In genomic region chr4:170090667-170091052, GRCh38 we compare ENCODE assay signal across 10 cellular contexts. TPM values are rescaled to one million over a fixed set of nuclear protein-coding genes. Genes with fewer than 3 reads are reported as not detected.
DNase-seq lines count a peak whose midpoint lies in the region; ATAC-seq, FAIRE-seq and TF ChIP-seq lines count a peak whose summit lies in the region.
"Had no signal": no experiment of that assay in that cellular context is flagged by ENCODE, and none has a peak within 500 bp of the region (broad histone marks: within the 10 kb centered on the region; RNA-seq: fewer than 3 reads in every experiment).

No MANE protein-coding gene starts in this region.

- no peak overlapping the region for H2BK20ac ChIP-seq in H1 (ENCODE audit: low read length)

- peak overlapping the region; percentile 96 to 99 for H3K4me2 ChIP-seq in H1 (ENCODE audit: insufficient read depth in 1 of 2, low read depth in 2 of 2, low read length in 2 of 2)

- no peak for TF ChIP-seq POLR2A in H1 (IDR thresholded peaks at IDR 0.05; ENCODE audit: control extremely low read depth in 1 of 2, low read depth in 2 of 2, low read length in 2 of 2)
- no peak for TF ChIP-seq POLR2A in vagina (IDR thresholded peaks at IDR 0.05)

- no TSS peak for BruUV-seq in Caco-2 (replicated peaks; lab: Mats Ljungman, UMichigan)

- H3K4ac ChIP-seq in H1 (replicated peaks; ENCODE audit: insufficient read length, low read depth, low read length) = no peak overlapping the region

- POLR2A ChIA-PET in Caco-2 (lab: Charles Lee) = no interaction called here
- POLR2A ChIA-PET in H1 (lab: Charles Lee; ENCODE audit: partially characterized antibody) = interaction anchor here (1.1 to 1.3 kb wide), 3 partner anchors 37 to 256 kb away, joined by 3 read pairs; partner anchors contain the start of gene MFAP3L

- no peak for TF ChIP-seq EP300 in H1 (IDR thresholded peaks at IDR 0.05; ENCODE audit: borderline replicate concordance in 1 of 2, low read depth in 2 of 2, low read length in 2 of 2)

- no peaks in the 10 kb centered on the region for H3K9me3 ChIP-seq in Caco-2
- no peaks in the 10 kb centered on the region for H3K9me3 ChIP-seq in H1 (ENCODE audit: insufficient read depth in 2 of 2, low read depth in 1 of 2, low read length in 1 of 2)
- no peaks in the 10 kb centered on the region for H3K9me3 ChIP-seq in vagina

- no peak overlapping the region for H3K4me3 ChIP-seq in Caco-2 (ENCODE audit: low read depth, low read length)
- H3K4me3 ChIP-seq in H1 (ENCODE audit: extremely low read depth in 1 of 4, insufficient read depth in 2 of 4, low read depth in 3 of 4, low read length in 4 of 4) = peak overlapping the region; percentile 9 to 87 (median 48); a peak in 6 of 8 replicates
- H3K4me3 ChIP-seq in vagina = no peak overlapping the region

- no peaks in the 10 kb centered on the region for H3K4me1 ChIP-seq in Caco-2
- peaks cover 0 to 7% (median 6%) of the 10 kb centered on the region in 4 experiments; a peak in 5 of 7 replicates for H3K4me1 ChIP-seq in H1 (replicated peaks in 1 of 4; ENCODE audit: control insufficient read depth in 3 of 4, insufficient read depth in 4 of 4, low read length in 3 of 4)
- peaks cover 10% of the 10 kb centered on the region for H3K4me1 ChIP-seq in vagina

- H3K27ac Mint-ChIP-seq in Caco-2 (ENCODE audit: unreplicated experiment) = no peak overlapping the region
- H3K27ac Mint-ChIP-seq in neural crest cell (ENCODE audit: unreplicated experiment) = no peak overlapping the region

- H3K18ac ChIP-seq in H1 (ENCODE audit: extremely low read depth, low read length) = no peak overlapping the region

- H3K27ac ChIP-seq in H1 (ENCODE audit: low read depth, low read length) (no peak overlapping the region), vagina (no peak overlapping the region)

- peaks cover 7% of the 10 kb centered on the region for H3K4me1 Mint-ChIP-seq in Caco-2 (ENCODE audit: low read depth, unreplicated experiment)
- peaks cover 44% of the 10 kb centered on the region for H3K4me1 Mint-ChIP-seq in neural crest cell

- intact Hi-C loops in Caco-2 (cut with micrococcal nuclease; ENCODE audit: unreplicated experiment) = loop anchor here (1.0 kb wide), 4 partner anchors 12 to 299 kb away; no protein-coding TSS in a partner anchor
- intact Hi-C loops in vagina (cut with DNase I) = no loop called here

- H3K23me2 ChIP-seq in H1 (ENCODE audit: low read depth, low read length) = peaks cover 11% of the 10 kb centered on the region

- DNase-seq in Caco-2 (no peak), Kasumi-1 (lab: John Stamatoyannopoulos, UW) (peak; percentile 38 to 63), H1 (ENCODE audit: low read depth in 1 of 2, low spot score in 2 of 2) (no peak), neural crest cell (ENCODE audit: low read depth, low spot score) (no peak), SKM-1 (lab: John Stamatoyannopoulos, UW; ENCODE audit: unreplicated experiment) (no peak), putamen (ENCODE audit: low spot score) (no peak), vagina (ENCODE audit: extremely low spot score in 2 of 2) (no peak)
- DNase-seq: RPMI8226 had no signal

- ATAC-seq in GM18502 (IDR thresholded peaks at IDR 0.05; ENCODE audit: poor library complexity, unreplicated experiment) = no peak

- no peaks in the 10 kb centered on the region for H3K79me2 ChIP-seq in H1 (ENCODE audit: control insufficient read depth in 1 of 2, insufficient read depth in 2 of 2, low read length in 2 of 2)

- H3K27me3 Mint-ChIP-seq in Caco-2 (ENCODE audit: insufficient read depth, unreplicated experiment) (no peaks in the 10 kb centered on the region), neural crest cell (ENCODE audit: low read depth) (no peaks in the 10 kb centered on the region)

- no peaks in the 10 kb centered on the region for H4K20me1 ChIP-seq in H1 (replicated peaks in 1 of 2; ENCODE audit: control insufficient read depth in 1 of 2, insufficient read depth in 2 of 2, low read length in 2 of 2)

- H3K36me3 ChIP-seq in Caco-2 (ENCODE audit: control insufficient read depth, insufficient read depth, low read length) (no peaks in the 10 kb centered on the region), H1 (ENCODE audit: control insufficient read depth in 2 of 4, insufficient read depth in 4 of 4, low read length in 3 of 4) (peaks cover 0 to 12% (median 4%) of the 10 kb centered on the region in 4 experiments; a peak in 2 of 8 replicates), vagina (no peaks in the 10 kb centered on the region)

- no peak overlapping the region for H2BK120ac ChIP-seq in H1 (replicated peaks; ENCODE audit: low read depth, low read length)

- CTCF ChIA-PET in Caco-2 (lab: Charles Lee) = interaction anchor here (0.6 kb wide), 1 partner anchor 280 kb away, joined by 3 read pairs; no protein-coding TSS in a partner anchor
- CTCF ChIA-PET in H1 (lab: Charles Lee; ENCODE audit: partially characterized antibody) = interaction anchor here (1.7 to 8.2 kb wide), 7 partner anchors 11 to 281 kb away, joined by 4 to 37 read pairs (median 6); no protein-coding TSS in a partner anchor

- no peak overlapping the region for H2AK5ac ChIP-seq in H1 (ENCODE audit: low read depth, low read length)

- H2AFZ ChIP-seq in H1 (ENCODE audit: low read length) = no peak overlapping the region

- H3K9ac ChIP-seq in H1 (replicated peaks in 1 of 4; ENCODE audit: extremely low read depth in 1 of 4, low read depth in 3 of 4, low read length in 3 of 4) = no peak overlapping the region

- H4K91ac ChIP-seq in H1 (replicated peaks; ENCODE audit: insufficient read length, low read length) = no peak overlapping the region

- TF ChIP-seq RAD21 in H1 (IDR thresholded peaks at IDR 0.05 in 1 of 2, conservative IDR thresholded peaks at IDR 0.05 in 1 of 2; ENCODE audit: low read depth in 2 of 2, low read length in 2 of 2) = no peak

- no peaks in the 10 kb centered on the region for H3K79me1 ChIP-seq in H1 (ENCODE audit: low read depth, low read length)

- H3K14ac ChIP-seq in H1 (ENCODE audit: insufficient read length) = no peak overlapping the region

- no peaks in the 10 kb centered on the region for H3K27me3 ChIP-seq in Caco-2 (replicated peaks; ENCODE audit: control insufficient read depth, insufficient read depth, low read length)
- peaks cover 0 to 7% (median 4%) of the 10 kb centered on the region in 4 experiments; a peak in 4 of 7 replicates for H3K27me3 ChIP-seq in H1 (replicated peaks in 1 of 4; ENCODE audit: control insufficient read depth in 3 of 4, extremely low read depth in 1 of 4, insufficient read depth in 3 of 4, low read length in 3 of 4)
- no peaks in the 10 kb centered on the region for H3K27me3 ChIP-seq in vagina

- H2BK5ac ChIP-seq in H1 (ENCODE audit: low read depth, low read length) = no peak overlapping the region

- peak overlapping the region; percentile 96 for H3K4me3 Mint-ChIP-seq in Caco-2 (ENCODE audit: unreplicated experiment)
- peak overlapping the region; percentile 92 for H3K4me3 Mint-ChIP-seq in neural crest cell

- FAIRE-seq in H1 (lab: Jason Lieb, UNC) = no peak
- FAIRE-seq: GM18507 had no signal

- H2BK15ac ChIP-seq in H1 (ENCODE audit: low read length) = no peak overlapping the region

- H3K9me3 Mint-ChIP-seq in Caco-2 (ENCODE audit: unreplicated experiment) (no peaks in the 10 kb centered on the region), neural crest cell (no peaks in the 10 kb centered on the region)

- H2BK12ac ChIP-seq in H1 (ENCODE audit: low read depth, low read length) = no peak overlapping the region

- H3K23ac ChIP-seq in H1 (ENCODE audit: insufficient read length) = no peak overlapping the region

- H4K5ac ChIP-seq in H1 (ENCODE audit: insufficient read length, low read depth, low read length) = no peak overlapping the region

- H3K36me3 Mint-ChIP-seq in Caco-2 (ENCODE audit: insufficient read depth, unreplicated experiment) (peaks cover 5% of the 10 kb centered on the region), neural crest cell (ENCODE audit: low read depth) (peaks cover 24% of the 10 kb centered on the region)

- no peak overlapping the region for H3K56ac ChIP-seq in H1 (replicated peaks; ENCODE audit: insufficient read length, low read depth, low read length)

- TF ChIP-seq CTCF in Caco-2 (IDR thresholded peaks at IDR 0.05; ENCODE audit: insufficient read depth in 1 of 2, low read depth in 1 of 2, low read length in 1 of 2, severe bottlenecking in 1 of 2, unreplicated experiment in 1 of 2) = no peak
- TF ChIP-seq CTCF in H1 (IDR thresholded peaks at IDR 0.05; ENCODE audit: control extremely low read depth in 1 of 3, insufficient read depth in 1 of 3, low read depth in 1 of 3, low read length in 3 of 3) = no peak
- no peak for TF ChIP-seq CTCF in neural crest cell (conservative IDR thresholded peaks at IDR 0.05)
- no peak for TF ChIP-seq CTCF in vagina (IDR thresholded peaks at IDR 0.05)

- H4K8ac ChIP-seq in H1 (ENCODE audit: extremely low read depth, insufficient read depth, low read length) = no peak overlapping the region

TF ChIP-seq in H1, 55 proteins besides CTCF, POLR2A, EP300 and RAD21:
- TF ChIP-seq CBX5 (IDR thresholded peaks at IDR 0.05; ENCODE audit: low read depth, low read length) (no peak), SRF (IDR thresholded peaks at IDR 0.05; ENCODE audit: low read depth, low read length) (no peak), CHD2 (IDR thresholded peaks at IDR 0.05; ENCODE audit: low read length) (no peak), SP2 (IDR thresholded peaks at IDR 0.05; ENCODE audit: low read length) (no peak)

RNA-seq across cellular contexts. Expression of gene AADAT, which starts 0.9 kb away (rescaled TPM):
- 8.4 and 10.5 TPM in 2 replicates for total RNA-seq in Caco-2 (2022)
- total RNA-seq in H1 (2021; fragmentation: NEBNext Ultra II Directional; extraction: Animal tissue kit (Norgen Biotek cat#: 25700)) = 7.7 and 9.2 TPM in 2 replicates
- 4.6 and 6.1 TPM in 2 replicates for polyA plus RNA-seq in H1 (2011; rRNA removed)
- polyA plus RNA-seq in H1 (2011; cell fraction: cytosol; rRNA removed) = 7.1 TPM
- 8.6 TPM for polyA plus RNA-seq in H1 (2011; cell fraction: nucleus; rRNA removed)
- polyA plus RNA-seq in H1 (2012, experiment 1 of 2) = 6.4 to 9.8 TPM (median 7.8 TPM) in 4 replicates
- polyA plus RNA-seq in H1 (2012, experiment 2 of 2) = 1.3 TPM
- 8.1 TPM for polyA plus RNA-seq in H1 (2013, experiment 1 of 2)
- 7.3 TPM for polyA plus RNA-seq in H1 (2013, experiment 2 of 2)
- polyA minus RNA-seq in H1 (2011; rRNA and poly(A)+ RNA removed) = 3.6 and 9.0 TPM in 2 replicates
- polyA minus RNA-seq in H1 (2011; cell fraction: cytosol; rRNA and poly(A)+ RNA removed) = 2.5 TPM
- polyA minus RNA-seq in H1 (2011; cell fraction: nucleus; rRNA and poly(A)+ RNA removed) = 8.5 TPM
- total RNA-seq in neural crest cell = 30.7 and 32.5 TPM in 2 replicates
- total RNA-seq in vagina = 3.7 TPM

Comparison
In these comparisons a context has a peak if more than half of its experiments do, and no peak if none do; other contexts are left out.
1. DNase-seq: peak in Kasumi-1 (2 of 2); none in Caco-2 (0 of 2), H1 (0 of 2), neural crest cell (single experiment), SKM-1 (single experiment), putamen (single experiment) and vagina (0 of 2).
2. H3K4me3 ChIP-seq: peak in H1 (4 of 4); none in Caco-2 (single experiment) and vagina (0 of 2).